In genomic region chr1:101282314-101283087, GRCh38 we compare ENCODE assay signal across 16 cellular contexts. TPM values are rescaled to one million over a fixed set of nuclear protein-coding genes. Genes with fewer than 3 reads are reported as not detected.
DNase-seq lines count a peak whose midpoint lies in the region; ATAC-seq, FAIRE-seq and TF ChIP-seq lines count a peak whose summit lies in the region.
"Had no signal": no experiment of that assay in that cellular context is flagged by ENCODE, and none has a peak within 500 bp of the region (broad histone marks: within the 10 kb centered on the region; RNA-seq: fewer than 3 reads in every experiment).

No MANE protein-coding gene starts in this region.

- no peak overlapping the region for H3K14ac ChIP-seq in mesenchymal stem cell (ENCODE audit: low read length in 2 of 2)

- no peak overlapping the region for H2BK12ac ChIP-seq in mesenchymal stem cell (ENCODE audit: low read length in 2 of 2)

- H3K4ac ChIP-seq in mesenchymal stem cell (ENCODE audit: low read depth in 1 of 2, low read length in 2 of 2) = no peak overlapping the region

- H3K79me1 ChIP-seq in mesenchymal stem cell (replicated peaks; ENCODE audit: low read length, poor library complexity, severe bottlenecking) = no peaks in the 10 kb centered on the region

- BruUV-seq in endothelial cell of umbilical vein (replicated peaks; lab: Mats Ljungman, UMichigan) = no TSS peak

- peak; percentile 81 for FAIRE-seq in endothelial cell of umbilical vein (lab: Jason Lieb, UNC)
- FAIRE-seq: frontal cortex, H1 had no signal

- H3K4me3 Mint-ChIP-seq in activated naive CD4-positive, alpha-beta T cell treated with anti-CD3 and anti-CD28 coated beads for 36 hours = no peak overlapping the region
- peak overlapping the region; percentile 46 for H3K4me3 Mint-ChIP-seq in T-helper 17 cell
- H3K4me3 Mint-ChIP-seq: memory B cell had no signal

- H3K9ac ChIP-seq in endothelial cell of umbilical vein (replicated peaks; ENCODE audit: extremely low read depth, insufficient read depth, low read length) (no peak overlapping the region), mesenchymal stem cell (ENCODE audit: low read length) (no peak overlapping the region)

- no peaks in the 10 kb centered on the region for H3K9me1 ChIP-seq in endothelial cell of umbilical vein (replicated peaks; ENCODE audit: control insufficient read depth, extremely low read depth, insufficient read depth, low read length)

- H2AK5ac ChIP-seq in mesenchymal stem cell (ENCODE audit: low read length, severe bottlenecking) = no peak overlapping the region

- no peak for TF ChIP-seq CTCF in endothelial cell of umbilical vein (IDR thresholded peaks at IDR 0.05; ENCODE audit: extremely low read depth in 1 of 2, insufficient read depth in 1 of 2, low read depth in 1 of 2, low read length in 2 of 2)

- intact Hi-C loops in activated naive CD4-positive, alpha-beta T cell treated with anti-CD3 and anti-CD28 coated beads for 36 hours (cut with micrococcal nuclease) = no loop called here
- intact Hi-C loops in endothelial cell of umbilical vein (cut with micrococcal nuclease) = no loop called here

- H2BK15ac ChIP-seq in mesenchymal stem cell (ENCODE audit: low read depth, poor library complexity, severe bottlenecking) = no peak overlapping the region

- POLR2A ChIA-PET in endothelial cell of umbilical vein (lab: Charles Lee) = no interaction called here

- no peaks in the 10 kb centered on the region for H3K27me3 Mint-ChIP-seq in activated naive CD4-positive, alpha-beta T cell treated with anti-CD3 and anti-CD28 coated beads for 36 hours (ENCODE audit: low read depth)
- H3K27me3 Mint-ChIP-seq in T-helper 17 cell = no peaks in the 10 kb centered on the region
- H3K27me3 Mint-ChIP-seq: memory B cell had no signal

- H2BK5ac ChIP-seq in mesenchymal stem cell (ENCODE audit: low read depth, low read length, poor library complexity, severe bottlenecking) = no peak overlapping the region

- peak overlapping the region; percentile 94 for H3K27ac Mint-ChIP-seq in activated naive CD4-positive, alpha-beta T cell treated with anti-CD3 and anti-CD28 coated beads for 36 hours
- peak overlapping the region; percentile 98 for H3K27ac Mint-ChIP-seq in T-helper 17 cell
- H3K27ac Mint-ChIP-seq: memory B cell had no signal

- no peaks in the 10 kb centered on the region for H3K36me3 Mint-ChIP-seq in activated naive CD4-positive, alpha-beta T cell treated with anti-CD3 and anti-CD28 coated beads for 36 hours (ENCODE audit: low read depth)
- peaks cover under 1% of the 10 kb centered on the region for H3K36me3 Mint-ChIP-seq in T-helper 17 cell (ENCODE audit: low read depth)
- H3K36me3 Mint-ChIP-seq: memory B cell had no signal

- dilution Hi-C loops in endothelial cell of umbilical vein (cut with MboI; ENCODE audit: extremely low pct_ligation_motif_present, low sequenced_read_pairs) = no loop called here

- H3K27ac ChIP-seq in endothelial cell of umbilical vein (ENCODE audit: insufficient read depth, low read depth, low read length) (no peak overlapping the region), mesenchymal stem cell (ENCODE audit: low read length, poor library complexity, severe bottlenecking) (no peak overlapping the region)

- CTCF ChIA-PET in activated naive CD4-positive, alpha-beta T cell treated with anti-CD3 and anti-CD28 coated beads for 36 hours (lab: Charles Lee) = interaction anchor here (1.5 to 10.2 kb wide), 3 partner anchors 43 to 340 kb away, joined by 3 to 131 read pairs (median 91); no protein-coding TSS in a partner anchor
- CTCF ChIA-PET in endothelial cell of umbilical vein (lab: Charles Lee) = interaction anchor here (1.0 to 1.1 kb wide), 2 partner anchors 21 to 42 kb away, joined by 3 read pairs; no protein-coding TSS in a partner anchor

- no peak for DNase-seq in activated naive CD4-positive, alpha-beta T cell treated with anti-CD3 and anti-CD28 coated beads for 36 hours
- no peak for DNase-seq in activated naive CD4-positive, alpha-beta T cell treated with anti-CD3 and anti-CD28 coated beads, Interleukin-2, amount 50 U/mL, for 16 hours
- no peak for DNase-seq in T-helper 17 cell
- peak; percentile 77 for DNase-seq in endothelial cell of umbilical vein (ENCODE audit: low read depth, low spot score)
- DNase-seq in smooth muscle cell of the brain vasculature (ENCODE audit: low read depth, low spot score) = peak; percentile 31
- no peak for DNase-seq in NCI-H2029 (lab: John Stamatoyannopoulos, UW)
- no peak for DNase-seq in mesenchymal stem cell
- DNase-seq in NCI-H446 treated with DMSO at 0.1 percent for 48 hours (lab: John Stamatoyannopoulos, UW) = no peak
- DNase-seq: NCI-H1694 treated with DMSO at 0.1 percent for 48 hours; NCI-H748 treated with DMSO at 0.1 percent for 48 hours; Right ventricle myocardium superior; stimulated activated CD4-positive, alpha-beta T cell treated with anti-CD3 and anti-CD28 coated beads, Interleukin-12 subunit alpha, Interleukin-12 subunit beta, amount 100 ng/mL, for 4 hours had no signal

- no peak overlapping the region for H3K4me3 ChIP-seq in endothelial cell of umbilical vein (replicated peaks in 1 of 3; ENCODE audit: insufficient read depth in 1 of 3, low read depth in 1 of 3, low read length in 3 of 3)
- no peak overlapping the region for H3K4me3 ChIP-seq in mesenchymal stem cell (ENCODE audit: insufficient read depth in 1 of 2, low read depth in 1 of 2, low read length in 2 of 2)

- H3K9me3 ChIP-seq in T-helper 17 cell (ENCODE audit: control insufficient read depth, low read length, poor library complexity, severe bottlenecking) = no peaks in the 10 kb centered on the region
- no peaks in the 10 kb centered on the region for H3K9me3 ChIP-seq in endothelial cell of umbilical vein (replicated peaks; ENCODE audit: control insufficient read depth, insufficient read depth, low read length)
- no peaks in the 10 kb centered on the region for H3K9me3 ChIP-seq in mesenchymal stem cell (ENCODE audit: control insufficient read depth, low read length)

- WGBS in mesenchymal stem cell = 76% methylated on average over 8 of the region's 10 CpGs

- H4K8ac ChIP-seq in mesenchymal stem cell (ENCODE audit: low read length) = no peak overlapping the region

- no peak for TF ChIP-seq POLR2A in endothelial cell of umbilical vein (IDR thresholded peaks at IDR 0.05; ENCODE audit: low read depth, low read length)

- H3K4me2 ChIP-seq in endothelial cell of umbilical vein (ENCODE audit: insufficient read depth, low read length) (peak overlapping the region; percentile 25), mesenchymal stem cell (ENCODE audit: low read length, poor library complexity, severe bottlenecking) (no peak overlapping the region)

- no peaks in the 10 kb centered on the region for H4K20me1 ChIP-seq in endothelial cell of umbilical vein (replicated peaks; ENCODE audit: control insufficient read depth, extremely low read depth, insufficient read depth, low read length)

- no peak overlapping the region for H3K18ac ChIP-seq in mesenchymal stem cell (ENCODE audit: low read depth in 1 of 2, low read length in 2 of 2)

- H3K4me1 ChIP-seq in endothelial cell of umbilical vein (ENCODE audit: control insufficient read depth, extremely low read depth, insufficient read depth, low read length) = peaks cover 17% of the 10 kb centered on the region
- H3K4me1 ChIP-seq in mesenchymal stem cell (ENCODE audit: control insufficient read depth, insufficient read depth, low read depth, low read length) = no peaks in the 10 kb centered on the region

- H2BK120ac ChIP-seq in mesenchymal stem cell (ENCODE audit: low read depth, low read length) = no peak overlapping the region

- H3K4me1 Mint-ChIP-seq in activated naive CD4-positive, alpha-beta T cell treated with anti-CD3 and anti-CD28 coated beads for 36 hours (ENCODE audit: low read depth) = peaks cover 90% of the 10 kb centered on the region
- peaks cover 77% of the 10 kb centered on the region for H3K4me1 Mint-ChIP-seq in T-helper 17 cell

- no peak for ATAC-seq in T-helper 17 cell

- no peaks in the 10 kb centered on the region for H3K79me2 ChIP-seq in endothelial cell of umbilical vein (ENCODE audit: control insufficient read depth, insufficient read depth, low read length)

- H3K23ac ChIP-seq in mesenchymal stem cell (ENCODE audit: low read length in 2 of 2) = no peak overlapping the region

- H3K9me3 Mint-ChIP-seq in activated naive CD4-positive, alpha-beta T cell treated with anti-CD3 and anti-CD28 coated beads for 36 hours = no peaks in the 10 kb centered on the region
- H3K9me3 Mint-ChIP-seq: memory B cell had no signal

- H2AFZ ChIP-seq in endothelial cell of umbilical vein (ENCODE audit: low read depth, low read length) (peak overlapping the region; percentile 11), mesenchymal stem cell (ENCODE audit: low read depth, low read length) (no peak overlapping the region)

- H3K36me3 ChIP-seq in endothelial cell of umbilical vein (ENCODE audit: control insufficient read depth in 2 of 2, extremely low read depth in 1 of 2, insufficient read depth in 2 of 2, low read length in 2 of 2) (no peaks in the 10 kb centered on the region), mesenchymal stem cell (ENCODE audit: control insufficient read depth in 1 of 2, insufficient read depth in 2 of 2, low read depth in 1 of 2, low read length in 2 of 2) (no peaks in the 10 kb centered on the region)

- no peaks in the 10 kb centered on the region for H3K27me3 ChIP-seq in endothelial cell of umbilical vein (ENCODE audit: control insufficient read depth in 2 of 2, insufficient read depth in 2 of 2, low read length in 2 of 2)
- H3K27me3 ChIP-seq in mesenchymal stem cell (ENCODE audit: control insufficient read depth in 1 of 2, insufficient read depth in 1 of 2, low read length in 2 of 2) = peaks cover 2 to 13% of the 10 kb centered on the region in 2 experiments

- no peak overlapping the region for H4K91ac ChIP-seq in mesenchymal stem cell (ENCODE audit: low read length)

TF ChIP-seq in endothelial cell of umbilical vein, 7 proteins besides CTCF, POLR2A, EP300 and RAD21:
- no peak for TF ChIP-seq POLR2AphosphoS5 (IDR thresholded peaks at IDR 0.05; ENCODE audit: insufficient read depth, low read depth, low read length)
- peak; percentile 80 for TF ChIP-seq GATA2 (IDR thresholded peaks at IDR 0.05; ENCODE audit: insufficient read depth, insufficient read length, low read depth, low read length)

RNA-seq across cellular contexts. Expression of gene S1PR1, which starts 45.7 kb away (rescaled TPM):
- 100 to 1,000 TPM; 129 to 131 TPM for total RNA-seq in activated naive CD4-positive, alpha-beta T cell treated with anti-CD3 and anti-CD28 coated beads for 36 hours
- total RNA-seq in T-helper 17 cell = 100 to 1,000 TPM; 157 to 226 TPM
- 137 and 138 TPM in 2 replicates for total RNA-seq in endothelial cell of umbilical vein
- 346 and 387 TPM in 2 replicates for polyA plus RNA-seq in endothelial cell of umbilical vein
- polyA plus RNA-seq in endothelial cell of umbilical vein (2011; cell fraction: cytosol; rRNA removed) = 206 and 215 TPM in 2 replicates
- polyA plus RNA-seq in endothelial cell of umbilical vein (2011; cell fraction: nucleus; rRNA removed) = 219 and 225 TPM in 2 replicates
- polyA plus RNA-seq in endothelial cell of umbilical vein (2012) = 130 and 148 TPM in 2 replicates
- polyA minus RNA-seq in endothelial cell of umbilical vein = 433 and 446 TPM in 2 replicates
- polyA minus RNA-seq in endothelial cell of umbilical vein (2011; cell fraction: cytosol; rRNA and poly(A)+ RNA removed) = not detected
- 363 and 384 TPM in 2 replicates for polyA minus RNA-seq in endothelial cell of umbilical vein (2011; cell fraction: nucleus; rRNA and poly(A)+ RNA removed)
- polyA plus RNA-seq in mesenchymal stem cell (2013, experiment 1 of 2) = 3.3 TPM
- polyA plus RNA-seq in mesenchymal stem cell (2013, experiment 2 of 2) = 3.9 TPM
- total RNA-seq: osteocyte had no signal

Comparison
In these comparisons a context has a peak if more than half of its experiments do, and no peak if none do; other contexts are left out.
1. DNase-seq: peak in endothelial cell of umbilical vein (single experiment) and smooth muscle cell of the brain vasculature (single experiment); none in activated naive CD4-positive, alpha-beta T cell treated with anti-CD3 and anti-CD28 coated beads for 36 hours (single experiment), activated naive CD4-positive, alpha-beta T cell treated with anti-CD3 and anti-CD28 coated beads, Interleukin-2, amount 50 U/mL, for 16 hours (single experiment), T-helper 17 cell (0 of 3), NCI-H2029 (single experiment), mesenchymal stem cell (single experiment) and NCI-H446 treated with DMSO at 0.1 percent for 48 hours (single experiment).